Comparison of ENCODE assay signal across 23 cellular contexts in the genomic region with DNA sequence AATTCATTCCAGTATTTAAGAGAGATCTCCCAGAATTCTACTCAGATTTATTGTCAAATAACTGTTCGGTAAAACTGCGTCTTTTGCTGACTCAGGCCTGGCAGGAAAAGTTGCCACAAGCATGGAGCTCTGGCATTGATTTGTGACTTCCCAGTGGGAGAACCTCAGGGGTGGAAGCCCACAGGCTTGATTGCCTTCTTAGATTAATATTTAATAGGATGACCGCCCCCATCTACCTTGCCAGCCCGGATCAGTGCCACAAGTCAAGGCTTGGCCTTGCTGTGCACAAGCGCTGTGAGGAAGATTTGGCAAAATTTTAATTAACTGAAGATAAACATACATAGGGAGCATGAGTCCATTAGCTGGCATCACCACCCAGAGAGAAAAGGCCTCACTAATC.
"Had no signal": no experiment of that assay in that cellular context is flagged by ENCODE, and none has a peak within 500 bp of the region (broad histone marks: within the 10 kb centered on the region; RNA-seq: fewer than 3 reads in every experiment).

No MANE protein-coding gene starts in this region.

- H3K27ac Mint-ChIP-seq: activated naive CD4-positive, alpha-beta T cell treated with anti-CD3 and anti-CD28 coated beads, Interleukin-2, amount 50 U/mL, for 72 hours; activated T-cell treated with anti-CD3 and anti-CD28 coated beads, Interleukin-2, amount 50 U/mL, for 72 hours; natural killer cell treated with Interleukin-12 subunit alpha and Interleukin-12 subunit beta and Interleukin-15 and Interleukin-18, amount 100 ng/mL, for 72 hours; stimulated activated effector memory CD8-positive, alpha-beta T cell treated with anti-CD3 and anti-CD28 coated beads, Interleukin-12 subunit alpha, Interleukin-12 subunit beta, amount 100 ng/mL, for 72 hours; stimulated activated naive CD8-positive, alpha-beta T cell treated with anti-CD3 and anti-CD28 coated beads, Interleukin-15, Interleukin-2, amounts not matched to agents 100 ng/mL and 50 ng/mL, for 24 hours had no signal

- H3K9me3 ChIP-seq: sigmoid colon, thoracic aorta, uterus had no signal

- H3K9me3 Mint-ChIP-seq: stimulated activated effector memory CD8-positive, alpha-beta T cell treated with anti-CD3 and anti-CD28 coated beads, Interleukin-12 subunit alpha, Interleukin-12 subunit beta, amount 100 ng/mL, for 72 hours had no signal

- H3K4me3 Mint-ChIP-seq: activated T-cell treated with anti-CD3 and anti-CD28 coated beads, Interleukin-2, amount 50 U/mL, for 72 hours; natural killer cell treated with Interleukin-12 subunit alpha and Interleukin-12 subunit beta and Interleukin-15 and Interleukin-18, amount 100 ng/mL, for 72 hours; stimulated activated effector memory CD8-positive, alpha-beta T cell treated with anti-CD3 and anti-CD28 coated beads, Interleukin-12 subunit alpha, Interleukin-12 subunit beta, amount 100 ng/mL, for 72 hours; stimulated activated naive CD8-positive, alpha-beta T cell treated with anti-CD3 and anti-CD28 coated beads, Interleukin-15, Interleukin-2, amounts not matched to agents 100 ng/mL and 50 ng/mL, for 24 hours had no signal

- H3K27me3 ChIP-seq: sigmoid colon, uterus had no signal

- H3K36me3 ChIP-seq: sigmoid colon, thoracic aorta, uterus had no signal

- H3K36me3 Mint-ChIP-seq: stimulated activated effector memory CD8-positive, alpha-beta T cell treated with anti-CD3 and anti-CD28 coated beads, Interleukin-12 subunit alpha, Interleukin-12 subunit beta, amount 100 ng/mL, for 72 hours had no signal

- H3K4me1 Mint-ChIP-seq: stimulated activated effector memory CD8-positive, alpha-beta T cell treated with anti-CD3 and anti-CD28 coated beads, Interleukin-12 subunit alpha, Interleukin-12 subunit beta, amount 100 ng/mL, for 72 hours had no signal

- H3K4me1 ChIP-seq: sigmoid colon, uterus had no signal

- H3K4me3 ChIP-seq: lung, sigmoid colon, thoracic aorta, uterus had no signal

- ATAC-seq: activated naive CD4-positive, alpha-beta T cell treated with anti-CD3 and anti-CD28 coated beads, Interleukin-2, amount 50 U/mL, for 72 hours; activated T-cell treated with anti-CD3 and anti-CD28 coated beads, Interleukin-2, amount 50 U/mL, for 72 hours; left colon; natural killer cell treated with Interleukin-12 subunit alpha and Interleukin-12 subunit beta and Interleukin-15 and Interleukin-18, amount 100 ng/mL, for 72 hours; stimulated activated effector memory CD8-positive, alpha-beta T cell treated with anti-CD3 and anti-CD28 coated beads, Interleukin-12 subunit alpha, Interleukin-12 subunit beta, amount 100 ng/mL, for 72 hours had no signal

- H3K27ac ChIP-seq: sigmoid colon, thoracic aorta, uterus, VCaP had no signal

- DNase-seq: activated CD4-positive, alpha-beta T cell treated with anti-CD3 and anti-CD28 coated beads for 4 hours; activated CD4-positive, alpha-beta T cell treated with anti-CD3 and anti-CD28 coated beads, Interleukin-2, amount 50 U/mL, for 4 hours; activated naive CD4-positive, alpha-beta T cell; activated T-cell treated with anti-CD3 and anti-CD28 coated beads for 4 hours; activated T-cell treated with anti-CD3 and anti-CD28 coated beads, Interleukin-2, amount 50 U/mL, for 72 hours; dermis blood vessel endothelial cell; effector CD4-positive, alpha-beta T cell; glutamatergic neuron; left colon; mesendoderm; sigmoid colon; small intestine; stimulated activated CD4-positive, alpha-beta T cell treated with anti-CD3 and anti-CD28 coated beads, Interleukin-4, amount 100 ng/mL, for 24 hours; T-helper 9 cell; trophoblast cell; uterus had no signal
